8 cellular contexts compared by ENCODE assay signal in the genomic region with DNA sequence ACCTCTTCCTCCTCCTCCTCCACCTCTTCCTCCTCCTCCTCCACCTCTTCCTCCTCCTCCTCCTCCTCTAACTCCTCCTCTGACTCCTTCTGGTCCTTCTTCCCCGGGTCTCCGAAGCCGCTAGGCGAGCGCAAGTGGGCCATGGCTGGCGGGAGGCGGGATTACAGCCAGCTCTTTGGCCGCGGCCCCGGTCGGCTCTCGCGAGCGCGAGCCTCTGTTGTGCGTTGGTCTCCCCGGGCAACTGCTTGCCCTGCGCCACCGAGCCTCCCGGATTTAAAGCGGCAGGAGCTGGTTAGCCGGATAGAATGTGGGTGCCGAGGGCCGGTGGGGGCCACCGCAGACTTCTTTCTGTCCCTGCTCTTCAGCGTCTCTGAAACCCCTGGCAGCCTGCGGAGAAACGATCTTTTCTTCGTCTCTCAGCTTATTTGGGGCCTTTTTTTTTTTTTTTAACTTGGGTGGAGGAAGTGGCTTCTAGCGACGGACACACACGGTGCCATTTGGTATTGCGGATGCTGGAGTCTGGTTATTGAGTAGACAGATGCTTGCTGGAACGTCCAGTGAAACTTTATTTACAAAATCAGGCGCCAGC. TPM values are rescaled to one million over a fixed set of nuclear protein-coding genes. Genes with fewer than 3 reads are reported as not detected.
DNase-seq lines count a peak whose midpoint lies in the region; ATAC-seq and TF ChIP-seq lines count a peak whose summit lies in the region.

Gene ERICH6, minus strand, starts transcription at position 165 of the 589 bp plus-strand sequence. Its CDS starts 22 bp downstream, at position 143.

- H3K27me3 ChIP-seq in BLaER1 = no peaks in the 10 kb centered on the region
- H3K27me3 ChIP-seq in left lung = no peaks in the 10 kb centered on the region

- H3K27ac Mint-ChIP-seq in activated CD4-positive, alpha-beta T cell treated with anti-CD3 and anti-CD28 coated beads, Interleukin-2, amount 10 ng/mL, durations not matched to agents 24 days and 14 days = peak within 1 kb of the TSS; percentile 99

- H3K4me3 ChIP-seq in BLaER1 (peak within 1 kb of the TSS; percentile 73), left lung (peak within 1 kb of the TSS; percentile 42 to 50)

- peak within 1 kb of the TSS; percentile 89 for H3K4me2 ChIP-seq in BLaER1

- peaks cover 7% of the 10 kb centered on the region; the same call in 1 of the 2 replicates for H3K9me3 ChIP-seq in BLaER1
- no peaks in the 10 kb centered on the region for H3K9me3 ChIP-seq in left lung

- H3K36me3 Mint-ChIP-seq in activated CD4-positive, alpha-beta T cell treated with anti-CD3 and anti-CD28 coated beads, Interleukin-2, amount 10 ng/mL, durations not matched to agents 24 days and 14 days (ENCODE audit: low read depth) = peaks cover 2% of the 10 kb centered on the region

- peaks cover 10% of the 10 kb centered on the region for H3K27me3 Mint-ChIP-seq in activated CD4-positive, alpha-beta T cell treated with anti-CD3 and anti-CD28 coated beads, Interleukin-2, amount 10 ng/mL, durations not matched to agents 24 days and 14 days

- peak; percentile 97 for ATAC-seq in HG03439 (IDR thresholded peaks at IDR 0.05; ENCODE audit: unreplicated experiment)
- peak; percentile 98 for ATAC-seq in left lung

- no peaks in the 10 kb centered on the region for H3K9me3 Mint-ChIP-seq in activated CD4-positive, alpha-beta T cell treated with anti-CD3 and anti-CD28 coated beads, Interleukin-2, amount 10 ng/mL, durations not matched to agents 24 days and 14 days

- peaks cover 12% of the 10 kb centered on the region for H3K36me3 ChIP-seq in BLaER1
- H3K36me3 ChIP-seq in left lung = no peaks in the 10 kb centered on the region

- H3K4me1 ChIP-seq in BLaER1 (peaks cover 23% of the 10 kb centered on the region), left lung (peaks cover 5 to 12% of the 10 kb centered on the region in 2 donors)

- H3K4me1 Mint-ChIP-seq in activated CD4-positive, alpha-beta T cell treated with anti-CD3 and anti-CD28 coated beads, Interleukin-2, amount 10 ng/mL, durations not matched to agents 24 days and 14 days = peaks cover 28% of the 10 kb centered on the region

- H3K9ac ChIP-seq in BLaER1 = peak within 1 kb of the TSS; percentile 80

- peak within 1 kb of the TSS; percentile 74 for H3K27ac ChIP-seq in BLaER1
- H3K27ac ChIP-seq in left lung = peak within 1 kb of the TSS; percentile 72 to 83

- no peaks in the 10 kb centered on the region for H4K20me1 ChIP-seq in BLaER1

- DNase-seq in GM19238 (ENCODE audit: insufficient read length, low spot score) (peak; percentile 86), NCI-H510A (lab: John Stamatoyannopoulos, UW) (peak; percentile 74), dedifferentiated amniotic fluid mesenchymal stem cell (ENCODE audit: extremely low spot score) (peak; percentile 90), left lung (peak; percentile 94 to 97)
- DNase-seq in activated CD4-positive, alpha-beta T cell treated with anti-CD3 and anti-CD28 coated beads, Interleukin-2, amount 10 ng/mL, durations not matched to agents 24 days and 14 days = peak; percentile 95
- DNase-seq in stimulated activated CD4-positive, alpha-beta T cell treated with anti-CD3 and anti-CD28 coated beads, Interleukin-2, amount 100 ng/mL, for 48 hours = peak; percentile 75 to 79

- intact Hi-C loops in activated CD4-positive, alpha-beta T cell treated with anti-CD3 and anti-CD28 coated beads, Interleukin-2, amount 10 ng/mL, durations not matched to agents 24 days and 14 days (cut with micrococcal nuclease) = loop anchor here (1.0 to 5.0 kb wide), 8 partner anchors 17 to 383 kb away; partner anchors contain the start of genes EIF2A, MED12L, SELENOT and SERP1
- intact Hi-C loops in left lung (cut with DNase I) = no loop called here

- peak in 1 of 2 donors; percentile 28 for TF ChIP-seq CTCF in left lung (IDR thresholded peaks at IDR 0.05)

- H3K4me3 Mint-ChIP-seq in activated CD4-positive, alpha-beta T cell treated with anti-CD3 and anti-CD28 coated beads, Interleukin-2, amount 10 ng/mL, durations not matched to agents 24 days and 14 days = peak within 1 kb of the TSS; percentile 92

RNA-seq across cellular contexts. Expression of gene ERICH6, which starts in this region (rescaled TPM):
- total RNA-seq in activated CD4-positive, alpha-beta T cell treated with anti-CD3 and anti-CD28 coated beads, Interleukin-2, amount 10 ng/mL, durations not matched to agents 24 days and 14 days = not detected in 2 replicates
- total RNA-seq in left lung = not detected

Comparison
In these comparisons a context has a peak if more than half of its experiments do, and no peak if none do; other contexts are left out.
1. Peak in every context shown above with its lines: DNase-seq, ATAC-seq, H3K4me3 ChIP-seq and H3K27ac ChIP-seq.
2. Peak in DNase-seq in activated CD4-positive, alpha-beta T cell treated with anti-CD3 and anti-CD28 coated beads, Interleukin-2, amount 10 ng/mL, durations not matched to agents 24 days and 14 days; RNA of the gene not detected or under 1 TPM.
3. Peak in DNase-seq, ATAC-seq, H3K4me3 ChIP-seq and H3K27ac ChIP-seq in left lung; RNA of the gene not detected or under 1 TPM.